In genomic region chr2:234463626-234464290, GRCh38 we compare ENCODE assay signal across 10 cellular contexts. TPM values are rescaled to one million over a fixed set of nuclear protein-coding genes. Genes with fewer than 3 reads are reported as not detected.
DNase-seq lines count a peak whose midpoint lies in the region; ATAC-seq and TF ChIP-seq lines count a peak whose summit lies in the region.
"Had no signal": no experiment of that assay in that cellular context is flagged by ENCODE, and none has a peak within 500 bp of the region (broad histone marks: within the 10 kb centered on the region; RNA-seq: fewer than 3 reads in every experiment).

No MANE protein-coding gene starts in this region.

- no peak for TF ChIP-seq CTCF in AG04450 (IDR thresholded peaks at IDR 0.05; ENCODE audit: low read depth, low read length)
- TF ChIP-seq CTCF in natural killer cell (IDR thresholded peaks at IDR 0.05) = no peak
- no peak for TF ChIP-seq CTCF in GM10248 (IDR thresholded peaks at IDR 0.05; ENCODE audit: control extremely low read depth, extremely low read depth, low read depth, missing control alignments)

- DNase-seq in AG04450 (ENCODE audit: low read depth, low spot score) (peak; percentile 68), NCI-H345 (lab: John Stamatoyannopoulos, UW) (peak; percentile 95), natural killer cell (no peak), substantia nigra (lab: John Stamatoyannopoulos, UW) (no peak), GM10248 (ENCODE audit: extremely low spot score) (no peak), cerebellar nuclear complex (lab: John Stamatoyannopoulos, UW) (no peak)
- DNase-seq in activated CD8-positive, alpha-beta memory T cell treated with anti-CD3 and anti-CD28 coated beads, Interleukin-2, amount 50 U/mL, for 48 hours = peak; percentile 74

- H3K27ac ChIP-seq in AG04450 (ENCODE audit: low read depth, low read length) (no peak overlapping the region), substantia nigra (ENCODE audit: low read depth, low read length, poor library complexity, severe bottlenecking) (no peak overlapping the region)

- H3K27me3 ChIP-seq in AG04450 (ENCODE audit: control insufficient read depth, insufficient read depth, low read length) = no peaks in the 10 kb centered on the region
- H3K27me3 ChIP-seq: adrenal gland had no signal

- ATAC-seq in natural killer cell (peak; percentile 61 to 78 (median 67)), HG03135 (IDR thresholded peaks at IDR 0.05; ENCODE audit: unreplicated experiment) (no peak)

- H3K4me1 Mint-ChIP-seq in natural killer cell = peaks cover 42 to 57% of the 10 kb centered on the region in 2 donors

- H3K27me3 Mint-ChIP-seq in natural killer cell (ENCODE audit: low read depth in 2 of 2) = no peaks in the 10 kb centered on the region

- H3K9me3 Mint-ChIP-seq in natural killer cell = no peaks in the 10 kb centered on the region
- H3K9me3 Mint-ChIP-seq: mesothelial cell of epicardium had no signal

- no peak overlapping the region for H3K4me3 ChIP-seq in AG04450 (ENCODE audit: low read depth, low read length)
- H3K4me3 ChIP-seq: adrenal gland had no signal

- POLR2A ChIA-PET in AG04450 (lab: Yijun Ruan, JAX) = no interaction called here
- POLR2A ChIA-PET in GM10248 (lab: Yijun Ruan, JAX) = no interaction called here

- no peaks in the 10 kb centered on the region for H3K36me3 Mint-ChIP-seq in natural killer cell
- H3K36me3 Mint-ChIP-seq: mesothelial cell of epicardium had no signal

- peaks cover 17% of the 10 kb centered on the region for H3K9me3 ChIP-seq in AG04450 (ENCODE audit: control insufficient read depth, insufficient read depth, low read length)
- H3K9me3 ChIP-seq: adrenal gland had no signal

- intact Hi-C loops in natural killer cell (cut with micrococcal nuclease) = loop anchor here (5.0 kb wide), 1 partner anchor 36 kb away; no protein-coding TSS in a partner anchor

- CTCF ChIA-PET in AG04450 (lab: Charles Lee) = no interaction called here
- CTCF ChIA-PET in GM10248 (lab: Yijun Ruan, JAX) = no interaction called here

- H3K27ac Mint-ChIP-seq in natural killer cell = peak overlapping the region; percentile 76 to 80
- H3K27ac Mint-ChIP-seq: mesothelial cell of epicardium had no signal

- peak overlapping the region; percentile 73 for H3K4me3 Mint-ChIP-seq in natural killer cell
- H3K4me3 Mint-ChIP-seq: mesothelial cell of epicardium had no signal

RNA-seq across cellular contexts. Expression of gene ARL4C, which starts 33.1 kb away (rescaled TPM):
- 13.0 and 15.0 TPM in 2 replicates for polyA plus RNA-seq in AG04450 (2011; rRNA removed)
- 10.4 and 10.5 TPM in 2 replicates for polyA minus RNA-seq in AG04450 (2011; rRNA and poly(A)+ RNA removed)
- total RNA-seq in natural killer cell = 100 to 1,000 TPM; 492 to 756 (median 664) TPM

Comparison
In these comparisons a context has a peak if more than half of its experiments do, and no peak if none do; other contexts are left out.
1. DNase-seq: peak in AG04450 (single experiment), NCI-H345 (single experiment) and activated CD8-positive, alpha-beta memory T cell treated with anti-CD3 and anti-CD28 coated beads, Interleukin-2, amount 50 U/mL, for 48 hours (single experiment); none in natural killer cell (single experiment), substantia nigra (0 of 49), GM10248 (single experiment) and cerebellar nuclear complex (0 of 2).